In genomic region chr16:88911148-88911945, GRCh38 we compare ENCODE assay signal across 1 cellular context.
A peak's percentile ranks its signal among the peaks of the same experiment; 100 is the strongest.
TF ChIP-seq lines count a peak whose summit lies in the region.

No MANE protein-coding gene starts in this region.

TF ChIP-seq in HepG2, 621 proteins besides CTCF, POLR2A, EP300 and RAD21:
- TF ChIP-seq ZNF629 (CRISPR knock-in tag; conservative IDR thresholded peaks at IDR 0.05) (peak; percentile 94), ATAD3A (CRISPR knock-in tag; IDR thresholded peaks at IDR 0.05) (no peak), RFX5 (IDR thresholded peaks at IDR 0.05; ENCODE audit: low read depth, low read length) (peak; percentile 69; the same call in 1 of the 2 replicates), ZNF770 (CRISPR knock-in tag; IDR thresholded peaks at IDR 0.05) (no peak), ZMYM3 (CRISPR knock-in tag; IDR thresholded peaks at IDR 0.05) (peak; percentile 35; the same call in 1 of the 2 replicates), CHD4 (IDR thresholded peaks at IDR 0.05; ENCODE audit: borderline replicate concordance, low read length) (peak; percentile 36; the same call in 1 of the 2 replicates), SAFB2 (CRISPR knock-in tag; IDR thresholded peaks at IDR 0.05; ENCODE audit: borderline replicate concordance, low read depth) (no peak), RFX1 (IDR thresholded peaks at IDR 0.05) (peak; percentile 73)
